9 cellular contexts compared by ENCODE assay signal in genomic region chr1:173420330-173420806, GRCh38. TPM values are rescaled to one million over a fixed set of nuclear protein-coding genes. Genes with fewer than 3 reads are reported as not detected.
DNase-seq lines count a peak whose midpoint lies in the region; ATAC-seq, FAIRE-seq and TF ChIP-seq lines count a peak whose summit lies in the region.
"Had no signal": no experiment of that assay in that cellular context is flagged by ENCODE, and none has a peak within 500 bp of the region (broad histone marks: within the 10 kb centered on the region; RNA-seq: fewer than 3 reads in every experiment).

No MANE protein-coding gene starts in this region.

- peak; percentile 74 for FAIRE-seq in pancreas (lab: Jason Lieb, UNC)
- FAIRE-seq: frontal cortex had no signal

- DNase-seq in GF-D8 (lab: John Stamatoyannopoulos, UW) (peak; percentile 30), M059J (ENCODE audit: low read depth) (peak; percentile 83), RKO (ENCODE audit: low spot score) (peak; percentile 83), foreskin melanocyte (peak; percentile 80), pancreas (peak in 5 of 6 donors; percentile 27 to 76 (median 47))
- peak; percentile 42 for DNase-seq in activated T-helper 1 cell treated with anti-CD3 and anti-CD28 coated beads, Interleukin-12 subunit alpha, Interleukin-12 subunit beta, Interleukin-2, Interleukin-4 antibody, amounts not matched to agents 30 ng/mL and 10 ng/mL and 1 ng/mL, durations not matched to agents 14 hours and 24 hours and 36 hours (ENCODE audit: low spot score)

- peaks cover 0 to 3% (median 0%) of the 10 kb centered on the region in 3 donors for H3K4me1 ChIP-seq in pancreas

- no peak overlapping the region for H3K4me3 ChIP-seq in pancreas

- no peaks in the 10 kb centered on the region for H3K9me3 ChIP-seq in pancreas

- no peaks in the 10 kb centered on the region for H3K9me3 Mint-ChIP-seq in activated T-helper 1 cell treated with anti-CD3 and anti-CD28 coated beads, Interleukin-12 subunit alpha, Interleukin-12 subunit beta, Interleukin-2, Interleukin-4 antibody, amounts not matched to agents 30 ng/mL and 10 ng/mL and 1 ng/mL, durations not matched to agents 14 hours and 24 hours and 36 hours

- no peak overlapping the region for H3K27ac Mint-ChIP-seq in activated T-helper 1 cell treated with anti-CD3 and anti-CD28 coated beads, Interleukin-12 subunit alpha, Interleukin-12 subunit beta, Interleukin-2, Interleukin-4 antibody, amounts not matched to agents 30 ng/mL and 10 ng/mL and 1 ng/mL, durations not matched to agents 14 hours and 24 hours and 36 hours

- no peak overlapping the region for H3K27ac ChIP-seq in pancreas

- intact Hi-C loops in activated T-helper 1 cell treated with anti-CD3 and anti-CD28 coated beads, Interleukin-12 subunit alpha, Interleukin-12 subunit beta, Interleukin-2, Interleukin-4 antibody, amounts not matched to agents 30 ng/mL and 10 ng/mL and 1 ng/mL, durations not matched to agents 14 hours and 24 hours and 36 hours (cut with micrococcal nuclease), result loop anchor here (1.0 to 5.0 kb wide), 7 partner anchors 10 to 1577 kb away; partner anchors contain the start of genes CACYBP, CENPL and DARS2
- intact Hi-C loops in pancreas (cut with DNase I), result no loop called here

- H3K4me1 Mint-ChIP-seq in activated T-helper 1 cell treated with anti-CD3 and anti-CD28 coated beads, Interleukin-12 subunit alpha, Interleukin-12 subunit beta, Interleukin-2, Interleukin-4 antibody, amounts not matched to agents 30 ng/mL and 10 ng/mL and 1 ng/mL, durations not matched to agents 14 hours and 24 hours and 36 hours (ENCODE audit: low read depth), result peaks cover 13% of the 10 kb centered on the region

- no peaks in the 10 kb centered on the region for H3K27me3 Mint-ChIP-seq in activated T-helper 1 cell treated with anti-CD3 and anti-CD28 coated beads, Interleukin-12 subunit alpha, Interleukin-12 subunit beta, Interleukin-2, Interleukin-4 antibody, amounts not matched to agents 30 ng/mL and 10 ng/mL and 1 ng/mL, durations not matched to agents 14 hours and 24 hours and 36 hours (ENCODE audit: insufficient read depth)

- peak; percentile 75 to 96 (median 88) for TF ChIP-seq CTCF in pancreas (IDR thresholded peaks at IDR 0.05)

- H3K36me3 Mint-ChIP-seq in activated T-helper 1 cell treated with anti-CD3 and anti-CD28 coated beads, Interleukin-12 subunit alpha, Interleukin-12 subunit beta, Interleukin-2, Interleukin-4 antibody, amounts not matched to agents 30 ng/mL and 10 ng/mL and 1 ng/mL, durations not matched to agents 14 hours and 24 hours and 36 hours (ENCODE audit: low read depth), result peaks cover 2% of the 10 kb centered on the region

- H3K27me3 ChIP-seq in pancreas, result no peaks in the 10 kb centered on the region

- peak; percentile 94 to 96 (median 96) for ATAC-seq in pancreas
- no peak for ATAC-seq in HG03045 (IDR thresholded peaks at IDR 0.05; ENCODE audit: unreplicated experiment)
- ATAC-seq in HG03159 (IDR thresholded peaks at IDR 0.05; ENCODE audit: unreplicated experiment), result no peak

- no peak overlapping the region for H3K4me3 Mint-ChIP-seq in activated T-helper 1 cell treated with anti-CD3 and anti-CD28 coated beads, Interleukin-12 subunit alpha, Interleukin-12 subunit beta, Interleukin-2, Interleukin-4 antibody, amounts not matched to agents 30 ng/mL and 10 ng/mL and 1 ng/mL, durations not matched to agents 14 hours and 24 hours and 36 hours

- H3K36me3 ChIP-seq in pancreas, result peaks cover 0 to 7% (median 0%) of the 10 kb centered on the region in 3 donors

- 10 to 12% methylated on average over 7 of the region's 7 CpGs for WGBS in pancreas, 2 donors

RNA-seq across cellular contexts. Expression of gene PRDX6, which starts 56.8 kb away (rescaled TPM):
- 595 and 661 TPM in 2 replicates for total RNA-seq in M059J (2014; rRNA removed; shearing (Covaris generic))
- total RNA-seq in activated T-helper 1 cell treated with anti-CD3 and anti-CD28 coated beads, Interleukin-12 subunit alpha, Interleukin-12 subunit beta, Interleukin-2, Interleukin-4 antibody, amounts not matched to agents 30 ng/mL and 10 ng/mL and 1 ng/mL, durations not matched to agents 14 hours and 24 hours and 36 hours, result 119 and 124 TPM in 2 replicates
- total RNA-seq in pancreas, result 100 to 1,000 TPM in 3 of 6 donors, 10 to 100 TPM in 3; 89.8 to 126 (median 100) TPM
- 100 to 1,000 TPM; 127 to 129 TPM for polyA plus RNA-seq in pancreas

Comparison
In these comparisons a context has a peak if more than half of its experiments do, and no peak if none do; other contexts are left out.
1. DNase-seq: peak in every context shown above with its lines; median percentile 83 in M059J; 83 in RKO; 80 in foreskin melanocyte; 47 in pancreas; 42 in activated T-helper 1 cell treated with anti-CD3 and anti-CD28 coated beads, Interleukin-12 subunit alpha, Interleukin-12 subunit beta, Interleukin-2, Interleukin-4 antibody, amounts not matched to agents 30 ng/mL and 10 ng/mL and 1 ng/mL, durations not matched to agents 14 hours and 24 hours and 36 hours; 30 in GF-D8.
2. ATAC-seq: peak in pancreas (4 of 4); none in HG03045 (single experiment) and HG03159 (single experiment).